In the genomic region with DNA sequence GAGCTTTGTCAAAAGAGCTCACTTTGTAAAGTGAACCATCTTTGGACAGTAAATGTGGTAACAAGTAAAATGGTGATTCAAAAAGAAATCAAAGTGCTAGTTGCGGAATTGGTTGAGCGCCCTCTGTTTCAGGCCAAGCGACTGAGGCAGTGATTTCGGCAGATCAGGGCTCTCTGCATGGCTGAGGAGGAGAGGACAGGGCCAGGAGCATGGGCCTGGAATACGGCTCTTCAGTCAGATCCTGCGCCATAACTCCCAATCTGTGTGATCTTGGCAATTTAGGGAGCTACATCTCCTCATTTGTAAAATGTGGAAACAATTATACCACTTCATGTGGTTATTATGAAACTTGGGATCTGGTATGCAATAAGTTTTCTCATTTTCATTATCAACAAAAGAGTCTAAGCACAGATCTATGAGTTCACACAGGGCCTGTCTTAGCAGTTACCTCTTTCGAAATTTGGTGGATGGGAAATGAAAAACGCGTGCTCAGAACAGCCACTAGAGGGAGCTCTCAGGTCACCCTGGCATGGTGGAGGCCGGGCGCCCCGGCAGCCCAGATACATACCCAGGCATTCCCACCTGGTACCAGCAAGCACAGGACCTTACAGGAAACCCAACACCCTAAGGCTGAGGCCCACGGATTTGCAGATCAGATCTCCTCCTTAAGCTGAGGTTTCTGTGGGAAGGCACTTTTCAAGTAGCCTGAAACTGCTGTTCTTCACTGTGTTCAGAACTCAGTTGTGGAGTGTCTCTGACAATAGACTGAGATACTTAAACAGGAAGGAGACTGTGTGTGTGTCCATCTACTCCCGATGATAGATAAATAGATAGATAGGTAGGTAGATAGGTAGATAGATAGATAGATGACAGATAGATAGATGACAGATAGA, we compare ENCODE assay signal across 8 cellular contexts.
A peak's percentile ranks its signal among the peaks of the same experiment; 100 is the strongest.
DNase-seq lines count a peak whose midpoint lies in the region; ATAC-seq and TF ChIP-seq lines count a peak whose summit lies in the region.

No MANE protein-coding gene starts in this region.

- peaks cover 9% of the 10 kb centered on the region for H3K9me3 Mint-ChIP-seq in chondrocyte (ENCODE audit: low read depth)

- H3K27me3 ChIP-seq in liver (ENCODE audit: control insufficient read depth in 4 of 4, insufficient read depth in 4 of 4, low read length in 3 of 4) = peaks cover 0 to 3% (median 0%) of the 10 kb centered on the region in 4 donors

- no peak overlapping the region for H3K27ac ChIP-seq in liver (ENCODE audit: low read depth in 1 of 2, low read length in 2 of 2)

- no peaks in the 10 kb centered on the region for H3K9me3 ChIP-seq in liver (ENCODE audit: control insufficient read depth in 4 of 4, low read length in 3 of 4)

- peaks cover 27% of the 10 kb centered on the region for H3K4me1 Mint-ChIP-seq in chondrocyte (ENCODE audit: low read depth)

- ATAC-seq in GM18858 (IDR thresholded peaks at IDR 0.05; ENCODE audit: unreplicated experiment) = peak; percentile 78
- peak; percentile 61 for ATAC-seq in HG03039 (IDR thresholded peaks at IDR 0.05; ENCODE audit: unreplicated experiment)

- no peaks in the 10 kb centered on the region for H3K36me3 ChIP-seq in liver (ENCODE audit: control insufficient read depth in 4 of 4, insufficient read depth in 3 of 4, low read depth in 1 of 4, low read length in 3 of 4)

- H3K9ac ChIP-seq in liver (ENCODE audit: low read depth in 1 of 2, low read length in 2 of 2) = no peak overlapping the region

- peak; percentile 70 to 85 for TF ChIP-seq RAD21 in liver (IDR thresholded peaks at IDR 0.05)

- no peak overlapping the region for H3K4me3 Mint-ChIP-seq in chondrocyte (ENCODE audit: unreplicated experiment)

- H3K27ac Mint-ChIP-seq in chondrocyte (ENCODE audit: unreplicated experiment) = peak overlapping the region; percentile 28

- H3K4me1 ChIP-seq in liver (ENCODE audit: control insufficient read depth in 4 of 4, insufficient read depth in 4 of 4, low read length in 3 of 4) = no peaks in the 10 kb centered on the region

- H3K4me3 ChIP-seq in liver (ENCODE audit: low read depth in 1 of 3, low read length in 3 of 3) = no peak overlapping the region

- peaks cover 6% of the 10 kb centered on the region for H3K36me3 Mint-ChIP-seq in chondrocyte (ENCODE audit: low read depth)

- WGBS in liver = 40% methylated on average over 14 of the region's 14 CpGs

- DNase-seq in AG08396 (ENCODE audit: low spot score) (peak; percentile 72), NCI-H2227 (lab: John Stamatoyannopoulos, UW; ENCODE audit: unreplicated experiment) (peak; percentile 61), chondrocyte (ENCODE audit: low spot score) (no peak)
- DNase-seq in activated CD4-positive, alpha-beta T cell treated with anti-CD3 and anti-CD28 coated beads for 24 hours (ENCODE audit: low read depth in 2 of 2) = peak; percentile 46 to 50
- DNase-seq in stimulated activated CD4-positive, alpha-beta T cell treated with anti-CD3 and anti-CD28 coated beads, TNF-alpha, amount 100 ng/mL, for 24 hours (ENCODE audit: low read depth in 3 of 3) = peak; percentile 20 to 61 (median 35)

- peaks cover 2% of the 10 kb centered on the region for H3K27me3 Mint-ChIP-seq in chondrocyte (ENCODE audit: low read depth)

- peak; percentile 92 for TF ChIP-seq CTCF in chondrocyte (IDR thresholded peaks at IDR 0.05)
- TF ChIP-seq CTCF in liver (IDR thresholded peaks at IDR 0.05; ENCODE audit: low read depth, low read length, missing input control) = peak; percentile 79

TF ChIP-seq in liver, 16 proteins besides CTCF, POLR2A, EP300 and RAD21:
- no peak for TF ChIP-seq EGR1 (IDR thresholded peaks at IDR 0.05; ENCODE audit: low read depth in 2 of 2)
- no peak for TF ChIP-seq GABPA (IDR thresholded peaks at IDR 0.05 in 1 of 2, conservative IDR thresholded peaks at IDR 0.05 in 1 of 2)
- no peak for TF ChIP-seq REST (IDR thresholded peaks at IDR 0.05)
- TF ChIP-seq FOXA2 (IDR thresholded peaks at IDR 0.05) = no peak
- no peak for TF ChIP-seq HNF4G (IDR thresholded peaks at IDR 0.05)
- TF ChIP-seq, protein P1, sequence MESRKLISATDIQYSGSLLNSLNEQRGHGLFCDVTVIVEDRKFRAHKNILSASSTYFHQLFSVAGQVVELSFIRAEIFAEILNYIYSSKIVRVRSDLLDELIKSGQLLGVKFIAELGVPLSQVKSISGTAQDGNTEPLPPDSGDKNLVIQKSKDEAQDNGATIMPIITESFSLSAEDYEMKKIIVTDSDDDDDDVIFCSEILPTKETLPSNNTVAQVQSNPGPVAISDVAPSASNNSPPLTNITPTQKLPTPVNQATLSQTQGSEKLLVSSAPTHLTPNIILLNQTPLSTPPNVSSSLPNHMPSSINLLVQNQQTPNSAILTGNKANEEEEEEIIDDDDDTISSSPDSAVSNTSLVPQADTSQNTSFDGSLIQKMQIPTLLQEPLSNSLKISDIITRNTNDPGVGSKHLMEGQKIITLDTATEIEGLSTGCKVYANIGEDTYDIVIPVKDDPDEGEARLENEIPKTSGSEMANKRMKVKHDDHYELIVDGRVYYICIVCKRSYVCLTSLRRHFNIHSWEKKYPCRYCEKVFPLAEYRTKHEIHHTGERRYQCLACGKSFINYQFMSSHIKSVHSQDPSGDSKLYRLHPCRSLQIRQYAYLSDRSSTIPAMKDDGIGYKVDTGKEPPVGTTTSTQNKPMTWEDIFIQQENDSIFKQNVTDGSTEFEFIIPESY (IDR thresholded peaks at IDR 0.05) = no peak
- TF ChIP-seq MAX (IDR thresholded peaks at IDR 0.05) = no peak
- TF ChIP-seq YY1 (IDR thresholded peaks at IDR 0.05) = no peak
- no peak for TF ChIP-seq NR2F2 (IDR thresholded peaks at IDR 0.05)
- TF ChIP-seq FOXA1 (IDR thresholded peaks at IDR 0.05) = no peak
- no peak for TF ChIP-seq RXRA (IDR thresholded peaks at IDR 0.05)
- TF ChIP-seq JUND (IDR thresholded peaks at IDR 0.05) = no peak
